23 cellular contexts compared by ENCODE assay signal in the genomic region with DNA sequence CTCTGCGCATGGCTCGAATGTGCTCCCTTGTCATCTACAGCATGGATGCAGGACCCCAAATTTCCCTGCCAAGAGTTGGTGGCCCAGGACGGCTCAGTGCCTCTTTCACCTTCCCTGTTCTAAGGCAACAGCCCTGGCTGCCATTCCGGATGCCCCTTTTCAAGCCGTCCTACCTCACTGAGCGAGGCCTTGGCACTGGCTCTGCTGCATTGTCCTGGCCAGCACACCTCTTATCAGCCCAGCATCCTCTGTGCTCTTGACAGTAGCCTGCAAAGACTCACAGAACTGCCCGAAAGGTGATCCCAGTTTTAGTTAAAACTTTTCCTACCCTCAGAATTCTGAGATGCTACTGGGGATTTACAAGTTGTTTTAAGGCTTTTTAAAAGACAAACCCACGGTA.
A peak's percentile ranks its signal among the peaks of the same experiment; 100 is the strongest.
DNase-seq lines count a peak whose midpoint lies in the region; ATAC-seq, FAIRE-seq and TF ChIP-seq lines count a peak whose summit lies in the region.
"Had no signal": no experiment of that assay in that cellular context is flagged by ENCODE, and none has a peak within 500 bp of the region (broad histone marks: within the 10 kb centered on the region; RNA-seq: fewer than 3 reads in every experiment).

No MANE protein-coding gene starts in this region.

- no peak overlapping the region for H3K23ac ChIP-seq in H1 (ENCODE audit: insufficient read length)

- no peaks in the 10 kb centered on the region for H3K4me1 Mint-ChIP-seq in GM23338
- peaks cover 22% of the 10 kb centered on the region for H3K4me1 Mint-ChIP-seq in chondrocyte (ENCODE audit: low read depth)
- H3K4me1 Mint-ChIP-seq: CD4-positive, alpha-beta memory T cell had no signal

- H3K27ac ChIP-seq in GM23338 (ENCODE audit: low read depth) (no peak overlapping the region), H1 (ENCODE audit: low read depth, low read length) (no peak overlapping the region), thoracic aorta (peak overlapping the region; percentile 49 to 61)
- H3K27ac ChIP-seq: BLaER1, SJSA1 had no signal

- H3K4ac ChIP-seq in H1 (replicated peaks; ENCODE audit: insufficient read length, low read depth, low read length): no peak overlapping the region

- CTCF ChIA-PET in H1 (lab: Charles Lee; ENCODE audit: partially characterized antibody): no interaction called here

- H3K27ac Mint-ChIP-seq in GM23338: no peak overlapping the region; the same call in 1 of the 2 replicates
- H3K27ac Mint-ChIP-seq in chondrocyte (ENCODE audit: unreplicated experiment): no peak overlapping the region
- H3K27ac Mint-ChIP-seq: CD4-positive, alpha-beta memory T cell had no signal

- TF ChIP-seq RAD21 in H1 (IDR thresholded peaks at IDR 0.05 in 1 of 2, conservative IDR thresholded peaks at IDR 0.05 in 1 of 2; ENCODE audit: low read depth in 2 of 2, low read length in 2 of 2): no peak

- H3K14ac ChIP-seq in H1 (ENCODE audit: insufficient read length): no peak overlapping the region

- TF ChIP-seq CTCF in GM23338 (conservative IDR thresholded peaks at IDR 0.05; ENCODE audit: low read depth in 2 of 2) (no peak), H1 (IDR thresholded peaks at IDR 0.05; ENCODE audit: control extremely low read depth in 1 of 3, insufficient read depth in 1 of 3, low read depth in 1 of 3, low read length in 3 of 3) (no peak), thoracic aorta (IDR thresholded peaks at IDR 0.05) (no peak), chondrocyte (IDR thresholded peaks at IDR 0.05) (no peak)

- 0 out of 2 replicates have a peak overlapping the region, but pooled peaks have one; percentile 20 for H3K18ac ChIP-seq in H1 (ENCODE audit: extremely low read depth, low read length)

- no peaks in the 10 kb centered on the region for H3K9me2 ChIP-seq in GM23338 (ENCODE audit: insufficient read depth)

- 0 out of 2 replicates have a peak overlapping the region, but pooled peaks have one; percentile 8 for H2BK15ac ChIP-seq in H1 (ENCODE audit: low read length)

- H3K36me3 ChIP-seq in GM23338 (ENCODE audit: insufficient read depth) (no peaks in the 10 kb centered on the region), H1 (ENCODE audit: control insufficient read depth in 2 of 4, insufficient read depth in 4 of 4, low read length in 3 of 4) (no peaks in the 10 kb centered on the region), thoracic aorta (no peaks in the 10 kb centered on the region)
- H3K36me3 ChIP-seq: BLaER1, SJSA1 had no signal

- H3K4me2 ChIP-seq in GM23338 (no peak overlapping the region), H1 (ENCODE audit: insufficient read depth in 1 of 2, low read depth in 2 of 2, low read length in 2 of 2) (no peak overlapping the region)
- H3K4me2 ChIP-seq: BLaER1 had no signal

- H3K4me3 ChIP-seq in GM23338 (no peak overlapping the region), H1 (ENCODE audit: extremely low read depth in 1 of 4, insufficient read depth in 2 of 4, low read depth in 3 of 4, low read length in 4 of 4) (no peak overlapping the region), thoracic aorta (peak overlapping the region; percentile 12)
- H3K4me3 ChIP-seq: BLaER1, GM12878, SJSA1 had no signal

- H3F3A ChIP-seq in GM23338 (replicated peaks; ENCODE audit: low read depth): no peaks in the 10 kb centered on the region

- H3K9me3 Mint-ChIP-seq in GM23338 (no peaks in the 10 kb centered on the region), chondrocyte (ENCODE audit: low read depth) (no peaks in the 10 kb centered on the region)
- H3K9me3 Mint-ChIP-seq: CD4-positive, alpha-beta memory T cell had no signal

- H4K20me1 ChIP-seq in GM23338 (replicated peaks; ENCODE audit: insufficient read depth) (no peaks in the 10 kb centered on the region; the same call in 1 of the 2 replicates), H1 (replicated peaks in 1 of 2; ENCODE audit: control insufficient read depth in 1 of 2, insufficient read depth in 2 of 2, low read length in 2 of 2) (no peaks in the 10 kb centered on the region)
- H4K20me1 ChIP-seq: BLaER1 had no signal

- H3K4me3 Mint-ChIP-seq in GM23338 (no peak overlapping the region), chondrocyte (ENCODE audit: unreplicated experiment) (no peak overlapping the region)
- H3K4me3 Mint-ChIP-seq: CD4-positive, alpha-beta memory T cell had no signal

- no peaks in the 10 kb centered on the region for H3K79me1 ChIP-seq in H1 (ENCODE audit: low read depth, low read length)

- no peak for TF ChIP-seq EP300 in H1 (IDR thresholded peaks at IDR 0.05; ENCODE audit: borderline replicate concordance in 1 of 2, low read depth in 2 of 2, low read length in 2 of 2)

- no peak overlapping the region for H4K91ac ChIP-seq in H1 (replicated peaks; ENCODE audit: insufficient read length, low read length)

- H3K23me2 ChIP-seq in H1 (ENCODE audit: low read depth, low read length): no peaks in the 10 kb centered on the region

- H2AFZ ChIP-seq in GM23338 (no peak overlapping the region), H1 (ENCODE audit: low read length) (peak overlapping the region; percentile 5; the same call in 1 of the 2 replicates)

- ATAC-seq in GM23338: peak; percentile 35; the same call in 2 of the 3 replicates
- ATAC-seq in left ventricle myocardium superior: peak; percentile 88
- ATAC-seq in thoracic aorta (ENCODE audit: insufficient number of reproducible peaks, low FRiP score, low read depth): no peak
- ATAC-seq in HG03139 (IDR thresholded peaks at IDR 0.05; ENCODE audit: unreplicated experiment): no peak
- ATAC-seq in GM19463 (IDR thresholded peaks at IDR 0.05; ENCODE audit: unreplicated experiment): no peak
- ATAC-seq: GM12878, Panc1 had no signal

- FAIRE-seq in H1 (lab: Jason Lieb, UNC): no peak
- FAIRE-seq: GM12878 had no signal

- H4K5ac ChIP-seq in H1 (ENCODE audit: insufficient read length, low read depth, low read length): no peak overlapping the region

- no peak overlapping the region for H2BK5ac ChIP-seq in H1 (ENCODE audit: low read depth, low read length)

- no peak overlapping the region for H4K8ac ChIP-seq in H1 (ENCODE audit: extremely low read depth, insufficient read depth, low read length)

- TF ChIP-seq POLR2A in H1 (IDR thresholded peaks at IDR 0.05; ENCODE audit: control extremely low read depth in 1 of 2, low read depth in 2 of 2, low read length in 2 of 2): no peak

- H2AK5ac ChIP-seq in H1 (ENCODE audit: low read depth, low read length): no peak overlapping the region

- H3K79me2 ChIP-seq in GM23338 (replicated peaks; ENCODE audit: insufficient read depth): no peaks in the 10 kb centered on the region
- no peaks in the 10 kb centered on the region for H3K79me2 ChIP-seq in H1 (ENCODE audit: control insufficient read depth in 1 of 2, insufficient read depth in 2 of 2, low read length in 2 of 2)

- H3K36me3 Mint-ChIP-seq in GM23338 (ENCODE audit: low read depth) (no peaks in the 10 kb centered on the region), chondrocyte (ENCODE audit: low read depth) (no peaks in the 10 kb centered on the region)
- H3K36me3 Mint-ChIP-seq: CD4-positive, alpha-beta memory T cell had no signal

- no peaks in the 10 kb centered on the region; the same call in 1 of the 2 replicates for H3K4me1 ChIP-seq in GM23338 (ENCODE audit: insufficient read depth)
- no peaks in the 10 kb centered on the region for H3K4me1 ChIP-seq in H1 (replicated peaks in 1 of 4; ENCODE audit: control insufficient read depth in 3 of 4, insufficient read depth in 4 of 4, low read length in 3 of 4)
- peaks cover 28 to 82% of the 10 kb centered on the region in 2 donors for H3K4me1 ChIP-seq in thoracic aorta (ENCODE audit: control insufficient read depth in 1 of 2, low read depth in 2 of 2)
- H3K4me1 ChIP-seq: BLaER1, Caco-2, SJSA1 had no signal

- POLR2A ChIA-PET in H1 (lab: Charles Lee; ENCODE audit: partially characterized antibody): no interaction called here

- DNase-seq in GM23338 (ENCODE audit: low spot score) (no peak), H1 (ENCODE audit: low read depth in 1 of 2, low spot score in 2 of 2) (no peak), left ventricle myocardium superior (peak; percentile 62), thoracic aorta (ENCODE audit: low spot score) (no peak), chondrocyte (ENCODE audit: low spot score) (no peak)
- DNase-seq: Caco-2; CD4-positive, alpha-beta memory T cell; DMS 273 treated with DMSO at 0.1 percent for 48 hours; DMS79 treated with DMSO at 0.1 percent for 48 hours; HCEC 1CT; KBM-7; MM.1S; NCI-H1048; NCI-H1417 treated with DMSO at 0.1 percent for 48 hours; NCI-H187; NCI-H226; NCI-H510A treated with DMSO at 0.1 percent for 48 hours had no signal

- H3K27me3 Mint-ChIP-seq in GM23338 (ENCODE audit: insufficient read depth, low read depth, poor library complexity) (no peaks in the 10 kb centered on the region), chondrocyte (ENCODE audit: low read depth) (no peaks in the 10 kb centered on the region)

- H3K56ac ChIP-seq in H1 (replicated peaks; ENCODE audit: insufficient read length, low read depth, low read length): no peak overlapping the region

- H3K27me3 ChIP-seq in GM23338 (ENCODE audit: insufficient read depth): no peaks in the 10 kb centered on the region
- no peaks in the 10 kb centered on the region; a peak in 1 of 7 replicates for H3K27me3 ChIP-seq in H1 (replicated peaks in 1 of 4; ENCODE audit: control insufficient read depth in 3 of 4, extremely low read depth in 1 of 4, insufficient read depth in 3 of 4, low read length in 3 of 4)
- H3K27me3 ChIP-seq in thoracic aorta (replicated peaks; ENCODE audit: insufficient read depth): no peaks in the 10 kb centered on the region
- H3K27me3 ChIP-seq: BLaER1, SJSA1 had no signal

- H2BK120ac ChIP-seq in H1 (replicated peaks; ENCODE audit: low read depth, low read length): no peak overlapping the region

- H2BK20ac ChIP-seq in H1 (ENCODE audit: low read length): no peak overlapping the region

- intact Hi-C loops in left ventricle myocardium superior (cut with micrococcal nuclease): no loop called here

- no peaks in the 10 kb centered on the region for H3K9me3 ChIP-seq in H1 (ENCODE audit: insufficient read depth in 2 of 2, low read depth in 1 of 2, low read length in 1 of 2)
- H3K9me3 ChIP-seq in thoracic aorta: no peaks in the 10 kb centered on the region
- H3K9me3 ChIP-seq: BLaER1, Caco-2, SJSA1 had no signal

- no peak overlapping the region for H3K9ac ChIP-seq in H1 (replicated peaks in 1 of 4; ENCODE audit: extremely low read depth in 1 of 4, low read depth in 3 of 4, low read length in 3 of 4)
- H3K9ac ChIP-seq: BLaER1 had no signal

- 87% methylated on average over 8 of the region's 8 CpGs; no CpG with 5 or more reads in 1 of the 2 experiments for WGBS in H1 (ENCODE audit: extremely low coverage in 1 of 2, insufficient coverage in 1 of 2, insufficient read length in 1 of 2, insufficient replicate concordance in 2 of 2, low coverage in 1 of 2, low lambda C conversion rate in 2 of 2, missing lambda C conversion rate in 1 of 2), 2 experiments

- no peak overlapping the region for H2BK12ac ChIP-seq in H1 (ENCODE audit: low read depth, low read length)

TF ChIP-seq in H1, 55 proteins besides CTCF, POLR2A, EP300 and RAD21:
- no peak for TF ChIP-seq TAF1 (IDR thresholded peaks at IDR 0.05; ENCODE audit: low read depth, low read length)
- no peak for TF ChIP-seq KDM5A (IDR thresholded peaks at IDR 0.05; ENCODE audit: low read length)
- TF ChIP-seq CHD2 (IDR thresholded peaks at IDR 0.05; ENCODE audit: low read length): no peak

Comparison
In these comparisons a context has a peak if more than half of its experiments do, and no peak if none do; other contexts are left out.
1. ATAC-seq: peak in GM23338 (single experiment) and left ventricle myocardium superior (single experiment); none in thoracic aorta (single experiment), HG03139 (single experiment) and GM19463 (single experiment).
2. H3K27ac ChIP-seq: peak in thoracic aorta (2 of 2); none in GM23338 (single experiment) and H1 (single experiment).